Comparison of ENCODE assay signal across 1 cellular context in the genomic region with DNA sequence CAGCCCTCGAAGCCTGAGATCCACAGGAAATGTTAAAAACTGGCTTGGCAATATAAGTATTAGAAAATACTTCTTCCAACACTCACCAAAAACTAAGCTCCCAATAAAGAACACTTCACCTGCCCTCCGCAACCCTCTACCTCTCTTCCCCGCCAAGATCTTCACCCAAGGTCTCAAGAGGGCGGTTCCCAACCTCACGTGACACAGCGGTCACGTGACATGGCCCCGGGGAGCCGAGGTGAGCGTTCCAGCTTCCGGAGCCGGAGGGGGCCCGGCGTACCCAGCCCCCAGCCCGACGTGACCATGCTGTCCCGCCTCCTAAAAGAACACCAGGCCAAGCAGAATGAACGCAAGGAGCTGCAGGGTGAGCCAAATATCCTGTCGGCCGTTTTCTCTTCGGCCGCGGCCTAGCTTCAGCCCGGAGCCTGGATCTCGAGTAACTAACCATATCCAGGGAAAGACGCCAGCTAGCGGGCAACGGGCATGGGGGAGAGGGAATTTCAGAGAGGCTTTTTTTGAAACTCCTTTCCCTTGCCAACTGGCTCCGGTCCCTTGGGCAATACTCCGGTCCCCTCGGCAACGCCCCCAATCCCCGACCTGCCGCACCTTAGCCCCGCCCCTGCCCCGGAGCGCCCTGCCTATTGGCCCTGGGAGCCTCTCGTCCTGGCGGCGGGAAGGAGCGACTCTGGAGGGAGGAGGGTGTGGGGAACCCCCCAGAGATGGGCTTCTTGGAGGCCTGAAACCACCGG.
TF ChIP-seq lines count a peak whose summit lies in the region.

Gene BLOC1S1, plus strand, starts transcription at position 214 of the 749 bp plus-strand sequence. Its CDS starts 6 bp downstream, at position 220.

TF ChIP-seq in GM12878, 131 proteins besides CTCF, POLR2A, EP300 and RAD21 (continued from another document and continues in another):
- no peak for TF ChIP-seq CUX1 (IDR thresholded peaks at IDR 0.05; ENCODE audit: insufficient replicate concordance, low read depth, low read length)
- TF ChIP-seq BACH1 (IDR thresholded peaks at IDR 0.05; ENCODE audit: borderline replicate concordance) = peak; percentile 56; the same call in 1 of the 2 replicates
- TF ChIP-seq JUNB (IDR thresholded peaks at IDR 0.05) = no peak; the same call in 1 of the 2 replicates
- peak; percentile 51 for TF ChIP-seq MXI1 (IDR thresholded peaks at IDR 0.05; ENCODE audit: low read depth, low read length)
- TF ChIP-seq, protein P1, sequence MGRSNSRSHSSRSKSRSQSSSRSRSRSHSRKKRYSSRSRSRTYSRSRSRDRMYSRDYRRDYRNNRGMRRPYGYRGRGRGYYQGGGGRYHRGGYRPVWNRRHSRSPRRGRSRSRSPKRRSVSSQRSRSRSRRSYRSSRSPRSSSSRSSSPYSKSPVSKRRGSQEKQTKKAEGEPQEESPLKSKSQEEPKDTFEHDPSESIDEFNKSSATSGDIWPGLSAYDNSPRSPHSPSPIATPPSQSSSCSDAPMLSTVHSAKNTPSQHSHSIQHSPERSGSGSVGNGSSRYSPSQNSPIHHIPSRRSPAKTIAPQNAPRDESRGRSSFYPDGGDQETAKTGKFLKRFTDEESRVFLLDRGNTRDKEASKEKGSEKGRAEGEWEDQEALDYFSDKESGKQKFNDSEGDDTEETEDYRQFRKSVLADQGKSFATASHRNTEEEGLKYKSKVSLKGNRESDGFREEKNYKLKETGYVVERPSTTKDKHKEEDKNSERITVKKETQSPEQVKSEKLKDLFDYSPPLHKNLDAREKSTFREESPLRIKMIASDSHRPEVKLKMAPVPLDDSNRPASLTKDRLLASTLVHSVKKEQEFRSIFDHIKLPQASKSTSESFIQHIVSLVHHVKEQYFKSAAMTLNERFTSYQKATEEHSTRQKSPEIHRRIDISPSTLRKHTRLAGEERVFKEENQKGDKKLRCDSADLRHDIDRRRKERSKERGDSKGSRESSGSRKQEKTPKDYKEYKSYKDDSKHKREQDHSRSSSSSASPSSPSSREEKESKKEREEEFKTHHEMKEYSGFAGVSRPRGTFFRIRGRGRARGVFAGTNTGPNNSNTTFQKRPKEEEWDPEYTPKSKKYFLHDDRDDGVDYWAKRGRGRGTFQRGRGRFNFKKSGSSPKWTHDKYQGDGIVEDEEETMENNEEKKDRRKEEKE (IDR thresholded peaks at IDR 0.05) = no peak
- 0 out of 2 replicates have a peak, but pooled peaks have one; percentile 50 for TF ChIP-seq TBL1XR1 (IDR thresholded peaks at IDR 0.05; ENCODE audit: low read depth, low read length)
- TF ChIP-seq EZH2 (IDR thresholded peaks at IDR 0.05; ENCODE audit: borderline replicate concordance, control insufficient read depth, low read depth, low read length) = no peak
- peak in 1 of 2 experiments; percentile 76; a peak in 2 of 4 replicates for TF ChIP-seq SRF (IDR thresholded peaks at IDR 0.05; ENCODE audit: low read depth in 2 of 2, low read length in 2 of 2)
- no peak for TF ChIP-seq NR2C2 (IDR thresholded peaks at IDR 0.05; ENCODE audit: borderline replicate concordance, control insufficient read depth, insufficient read length, low read depth)
- peak; percentile 39 for TF ChIP-seq FOS (IDR thresholded peaks at IDR 0.05; ENCODE audit: borderline replicate concordance, extremely low read depth, insufficient read length)
- no peak for TF ChIP-seq HDAC2 (IDR thresholded peaks at IDR 0.05)
- no peak for TF ChIP-seq RFX5 (IDR thresholded peaks at IDR 0.05; ENCODE audit: low read depth, low read length)
- TF ChIP-seq GABPA (IDR thresholded peaks at IDR 0.05; ENCODE audit: low read depth) = peak; percentile 77; the same call in 1 of the 2 replicates
- TF ChIP-seq, protein P2, sequence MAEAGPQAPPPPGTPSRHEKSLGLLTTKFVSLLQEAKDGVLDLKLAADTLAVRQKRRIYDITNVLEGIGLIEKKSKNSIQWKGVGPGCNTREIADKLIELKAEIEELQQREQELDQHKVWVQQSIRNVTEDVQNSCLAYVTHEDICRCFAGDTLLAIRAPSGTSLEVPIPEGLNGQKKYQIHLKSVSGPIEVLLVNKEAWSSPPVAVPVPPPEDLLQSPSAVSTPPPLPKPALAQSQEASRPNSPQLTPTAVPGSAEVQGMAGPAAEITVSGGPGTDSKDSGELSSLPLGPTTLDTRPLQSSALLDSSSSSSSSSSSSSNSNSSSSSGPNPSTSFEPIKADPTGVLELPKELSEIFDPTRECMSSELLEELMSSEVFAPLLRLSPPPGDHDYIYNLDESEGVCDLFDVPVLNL (IDR thresholded peaks at IDR 0.05; ENCODE audit: low read depth, low read length) = peak; percentile 90
- no peak for TF ChIP-seq YBX1 (IDR thresholded peaks at IDR 0.05)
- no peak for TF ChIP-seq KAT2A (conservative IDR thresholded peaks at IDR 0.05; ENCODE audit: control insufficient read depth, low read depth, low read length)
- TF ChIP-seq, protein P3, sequence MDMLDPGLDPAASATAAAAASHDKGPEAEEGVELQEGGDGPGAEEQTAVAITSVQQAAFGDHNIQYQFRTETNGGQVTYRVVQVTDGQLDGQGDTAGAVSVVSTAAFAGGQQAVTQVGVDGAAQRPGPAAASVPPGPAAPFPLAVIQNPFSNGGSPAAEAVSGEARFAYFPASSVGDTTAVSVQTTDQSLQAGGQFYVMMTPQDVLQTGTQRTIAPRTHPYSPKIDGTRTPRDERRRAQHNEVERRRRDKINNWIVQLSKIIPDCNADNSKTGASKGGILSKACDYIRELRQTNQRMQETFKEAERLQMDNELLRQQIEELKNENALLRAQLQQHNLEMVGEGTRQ (IDR thresholded peaks at IDR 0.05; ENCODE audit: borderline replicate concordance, low read depth, low read length) = peak; percentile 99
- peak; percentile 12; the same call in 1 of the 2 replicates for TF ChIP-seq MTA2 (IDR thresholded peaks at IDR 0.05; ENCODE audit: low read depth)
- TF ChIP-seq, protein P4, sequence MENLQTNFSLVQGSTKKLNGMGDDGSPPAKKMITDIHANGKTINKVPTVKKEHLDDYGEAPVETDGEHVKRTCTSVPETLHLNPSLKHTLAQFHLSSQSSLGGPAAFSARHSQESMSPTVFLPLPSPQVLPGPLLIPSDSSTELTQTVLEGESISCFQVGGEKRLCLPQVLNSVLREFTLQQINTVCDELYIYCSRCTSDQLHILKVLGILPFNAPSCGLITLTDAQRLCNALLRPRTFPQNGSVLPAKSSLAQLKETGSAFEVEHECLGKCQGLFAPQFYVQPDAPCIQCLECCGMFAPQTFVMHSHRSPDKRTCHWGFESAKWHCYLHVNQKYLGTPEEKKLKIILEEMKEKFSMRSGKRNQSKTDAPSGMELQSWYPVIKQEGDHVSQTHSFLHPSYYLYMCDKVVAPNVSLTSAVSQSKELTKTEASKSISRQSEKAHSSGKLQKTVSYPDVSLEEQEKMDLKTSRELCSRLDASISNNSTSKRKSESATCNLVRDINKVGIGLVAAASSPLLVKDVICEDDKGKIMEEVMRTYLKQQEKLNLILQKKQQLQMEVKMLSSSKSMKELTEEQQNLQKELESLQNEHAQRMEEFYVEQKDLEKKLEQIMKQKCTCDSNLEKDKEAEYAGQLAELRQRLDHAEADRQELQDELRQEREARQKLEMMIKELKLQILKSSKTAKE (IDR thresholded peaks at IDR 0.05; ENCODE audit: low read depth, poor library complexity, severe bottlenecking) = peak; percentile 43
- TF ChIP-seq SP1 (IDR thresholded peaks at IDR 0.05; ENCODE audit: low read depth, low read length) = peak; percentile 81
- TF ChIP-seq TCF3 (IDR thresholded peaks at IDR 0.05; ENCODE audit: borderline replicate concordance, insufficient read depth, low read depth, low read length) = no peak
- peak; percentile 97 for TF ChIP-seq NFIC (IDR thresholded peaks at IDR 0.05; ENCODE audit: low read depth, low read length)
- TF ChIP-seq, protein P5, sequence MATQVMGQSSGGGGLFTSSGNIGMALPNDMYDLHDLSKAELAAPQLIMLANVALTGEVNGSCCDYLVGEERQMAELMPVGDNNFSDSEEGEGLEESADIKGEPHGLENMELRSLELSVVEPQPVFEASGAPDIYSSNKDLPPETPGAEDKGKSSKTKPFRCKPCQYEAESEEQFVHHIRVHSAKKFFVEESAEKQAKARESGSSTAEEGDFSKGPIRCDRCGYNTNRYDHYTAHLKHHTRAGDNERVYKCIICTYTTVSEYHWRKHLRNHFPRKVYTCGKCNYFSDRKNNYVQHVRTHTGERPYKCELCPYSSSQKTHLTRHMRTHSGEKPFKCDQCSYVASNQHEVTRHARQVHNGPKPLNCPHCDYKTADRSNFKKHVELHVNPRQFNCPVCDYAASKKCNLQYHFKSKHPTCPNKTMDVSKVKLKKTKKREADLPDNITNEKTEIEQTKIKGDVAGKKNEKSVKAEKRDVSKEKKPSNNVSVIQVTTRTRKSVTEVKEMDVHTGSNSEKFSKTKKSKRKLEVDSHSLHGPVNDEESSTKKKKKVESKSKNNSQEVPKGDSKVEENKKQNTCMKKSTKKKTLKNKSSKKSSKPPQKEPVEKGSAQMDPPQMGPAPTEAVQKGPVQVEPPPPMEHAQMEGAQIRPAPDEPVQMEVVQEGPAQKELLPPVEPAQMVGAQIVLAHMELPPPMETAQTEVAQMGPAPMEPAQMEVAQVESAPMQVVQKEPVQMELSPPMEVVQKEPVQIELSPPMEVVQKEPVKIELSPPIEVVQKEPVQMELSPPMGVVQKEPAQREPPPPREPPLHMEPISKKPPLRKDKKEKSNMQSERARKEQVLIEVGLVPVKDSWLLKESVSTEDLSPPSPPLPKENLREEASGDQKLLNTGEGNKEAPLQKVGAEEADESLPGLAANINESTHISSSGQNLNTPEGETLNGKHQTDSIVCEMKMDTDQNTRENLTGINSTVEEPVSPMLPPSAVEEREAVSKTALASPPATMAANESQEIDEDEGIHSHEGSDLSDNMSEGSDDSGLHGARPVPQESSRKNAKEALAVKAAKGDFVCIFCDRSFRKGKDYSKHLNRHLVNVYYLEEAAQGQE (IDR thresholded peaks at IDR 0.05; ENCODE audit: low read depth, low read length) = no peak
- peak; percentile 74 for TF ChIP-seq TARDBP (IDR thresholded peaks at IDR 0.05; ENCODE audit: borderline replicate concordance)
- no peak for TF ChIP-seq NRF1 (conservative IDR thresholded peaks at IDR 0.05; ENCODE audit: low read depth, low read length)
- TF ChIP-seq KDM1A (IDR thresholded peaks at IDR 0.05; ENCODE audit: borderline replicate concordance) = no peak
- TF ChIP-seq ZBED1 (IDR thresholded peaks at IDR 0.05; ENCODE audit: borderline replicate concordance) = no peak
- TF ChIP-seq YY1 (IDR thresholded peaks at IDR 0.05; ENCODE audit: low read depth, low read length) = peak; percentile 85
- TF ChIP-seq CREB1 (IDR thresholded peaks at IDR 0.05; ENCODE audit: low read depth) = peak; percentile 58; the same call in 1 of the 2 replicates
- TF ChIP-seq, protein P6, sequence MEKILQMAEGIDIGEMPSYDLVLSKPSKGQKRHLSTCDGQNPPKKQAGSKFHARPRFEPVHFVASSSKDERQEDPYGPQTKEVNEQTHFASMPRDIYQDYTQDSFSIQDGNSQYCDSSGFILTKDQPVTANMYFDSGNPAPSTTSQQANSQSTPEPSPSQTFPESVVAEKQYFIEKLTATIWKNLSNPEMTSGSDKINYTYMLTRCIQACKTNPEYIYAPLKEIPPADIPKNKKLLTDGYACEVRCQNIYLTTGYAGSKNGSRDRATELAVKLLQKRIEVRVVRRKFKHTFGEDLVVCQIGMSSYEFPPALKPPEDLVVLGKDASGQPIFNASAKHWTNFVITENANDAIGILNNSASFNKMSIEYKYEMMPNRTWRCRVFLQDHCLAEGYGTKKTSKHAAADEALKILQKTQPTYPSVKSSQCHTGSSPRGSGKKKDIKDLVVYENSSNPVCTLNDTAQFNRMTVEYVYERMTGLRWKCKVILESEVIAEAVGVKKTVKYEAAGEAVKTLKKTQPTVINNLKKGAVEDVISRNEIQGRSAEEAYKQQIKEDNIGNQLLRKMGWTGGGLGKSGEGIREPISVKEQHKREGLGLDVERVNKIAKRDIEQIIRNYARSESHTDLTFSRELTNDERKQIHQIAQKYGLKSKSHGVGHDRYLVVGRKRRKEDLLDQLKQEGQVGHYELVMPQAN (conservative IDR thresholded peaks at IDR 0.05) = peak; percentile 99
- no peak for TF ChIP-seq BMI1 (IDR thresholded peaks at IDR 0.05; ENCODE audit: borderline replicate concordance)
- peak; percentile 88 for TF ChIP-seq MAX (IDR thresholded peaks at IDR 0.05; ENCODE audit: low read depth, low read length)
- TF ChIP-seq HCFC1 (IDR thresholded peaks at IDR 0.05; ENCODE audit: low read length) = peak; percentile 75
- TF ChIP-seq MTA3 (IDR thresholded peaks at IDR 0.05; ENCODE audit: borderline replicate concordance, low read length) = no peak
- no peak for TF ChIP-seq POLR2AphosphoS2 (IDR thresholded peaks at IDR 0.05; ENCODE audit: low read depth, low read length)
- TF ChIP-seq SREBF2 (IDR thresholded peaks at IDR 0.05; ENCODE audit: low read length) = no peak
- TF ChIP-seq SUZ12 (IDR thresholded peaks at IDR 0.05; ENCODE audit: unreplicated experiment) = no peak
- no peak for TF ChIP-seq PAX8 (IDR thresholded peaks at IDR 0.05)
- peak; percentile 100 for TF ChIP-seq RAD51 (IDR thresholded peaks at IDR 0.05)
- TF ChIP-seq WRNIP1 (IDR thresholded peaks at IDR 0.05; ENCODE audit: borderline replicate concordance, low read depth, low read length) = no peak
